1 cellular context compared by ENCODE assay signal in genomic region chr2:677056-677949, GRCh38.
TF ChIP-seq lines count a peak whose summit lies in the region.

Gene TMEM18, minus strand, starts transcription at chr2:677406. Its CDS starts 61 bp downstream, at chr2:677345.

TF ChIP-seq in HepG2, 621 proteins besides CTCF, POLR2A, EP300 and RAD21 (continued from another document and continues in another):
- peak; percentile 32; the same call in 1 of the 2 replicates for TF ChIP-seq DMTF1 (CRISPR knock-in tag; IDR thresholded peaks at IDR 0.05)
- TF ChIP-seq ARID4A (CRISPR knock-in tag; IDR thresholded peaks at IDR 0.05; ENCODE audit: borderline replicate concordance) = peak; percentile 60
- TF ChIP-seq ATF7 (IDR thresholded peaks at IDR 0.05) = no peak
- peak; percentile 72 for TF ChIP-seq ATF7 (CRISPR knock-in tag; IDR thresholded peaks at IDR 0.05)
- TF ChIP-seq RFX3 (CRISPR knock-in tag; IDR thresholded peaks at IDR 0.05) = peak; percentile 52; the same call in 1 of the 2 replicates
- 0 out of 4 replicates have a peak, but pooled peaks of 1 of the 2 experiments have one; percentile 52 for TF ChIP-seq ATF4 (CRISPR knock-in tag; IDR thresholded peaks at IDR 0.05)
- no peak; the same call in 1 of the 2 replicates for TF ChIP-seq ZNF629 (CRISPR knock-in tag; conservative IDR thresholded peaks at IDR 0.05)
- peak; percentile 92; the same call in 1 of the 2 replicates for TF ChIP-seq ZNF616 (CRISPR knock-in tag; IDR thresholded peaks at IDR 0.05; ENCODE audit: low read depth)
- TF ChIP-seq SPEN (CRISPR knock-in tag; IDR thresholded peaks at IDR 0.05; ENCODE audit: low read depth) = peak; percentile 100; the same call in 1 of the 2 replicates
- TF ChIP-seq NAIF1 (CRISPR knock-in tag; IDR thresholded peaks at IDR 0.05; ENCODE audit: borderline replicate concordance) = peak; percentile 73; the same call in 1 of the 2 replicates
- TF ChIP-seq ZNF530 (CRISPR knock-in tag; IDR thresholded peaks at IDR 0.05; ENCODE audit: low read depth) = no peak
- peak; percentile 92 for TF ChIP-seq CAMTA2 (CRISPR knock-in tag; IDR thresholded peaks at IDR 0.05; ENCODE audit: borderline replicate concordance)
- peak; percentile 84; the same call in 1 of the 2 replicates for TF ChIP-seq NFIC (IDR thresholded peaks at IDR 0.05; ENCODE audit: low read length)
- no peak for TF ChIP-seq ZNF362 (CRISPR knock-in tag; IDR thresholded peaks at IDR 0.05; ENCODE audit: borderline replicate concordance)
- TF ChIP-seq ZNF652 (CRISPR knock-in tag; IDR thresholded peaks at IDR 0.05; ENCODE audit: borderline replicate concordance, low read depth) = no peak
- TF ChIP-seq AHR (CRISPR knock-in tag; IDR thresholded peaks at IDR 0.05) = peak; percentile 92
- peak; percentile 95 for TF ChIP-seq ZNF547 (CRISPR knock-in tag; IDR thresholded peaks at IDR 0.05)
- peak; percentile 92 for TF ChIP-seq SNAPC4 (CRISPR knock-in tag; IDR thresholded peaks at IDR 0.05)
- peak; percentile 80; the same call in 1 of the 2 replicates for TF ChIP-seq BRCA1 (CRISPR knock-in tag; IDR thresholded peaks at IDR 0.05)
- TF ChIP-seq NR2F1 (CRISPR knock-in tag; IDR thresholded peaks at IDR 0.05) = no peak; a peak in 1 of 4 replicates
- TF ChIP-seq NR0B2 (CRISPR knock-in tag; IDR thresholded peaks at IDR 0.05) = peak; percentile 64
- TF ChIP-seq PBX2 (CRISPR knock-in tag; IDR thresholded peaks at IDR 0.05) = no peak
- TF ChIP-seq FOSL2 (CRISPR knock-in tag; IDR thresholded peaks at IDR 0.05) = peak; percentile 43
- TF ChIP-seq SOX5 (CRISPR knock-in tag; IDR thresholded peaks at IDR 0.05; ENCODE audit: borderline replicate concordance) = peak; percentile 74
- no peak for TF ChIP-seq NCOR1 (IDR thresholded peaks at IDR 0.05; ENCODE audit: borderline replicate concordance, low read length)
- TF ChIP-seq FOXA3 (CRISPR knock-in tag; IDR thresholded peaks at IDR 0.05) = peak; percentile 68
- peak; percentile 55 for TF ChIP-seq SIN3B (IDR thresholded peaks at IDR 0.05; ENCODE audit: low read length)
- peak; percentile 85; the same call in 1 of the 2 replicates for TF ChIP-seq GZF1 (CRISPR knock-in tag; IDR thresholded peaks at IDR 0.05)
- TF ChIP-seq IKZF4 (CRISPR knock-in tag; IDR thresholded peaks at IDR 0.05; ENCODE audit: borderline replicate concordance, low read depth, not compliant biosample characterization) = peak; percentile 95
- TF ChIP-seq SRY (CRISPR knock-in tag; IDR thresholded peaks at IDR 0.05) = no peak
- peak; percentile 77 for TF ChIP-seq GMEB1 (CRISPR knock-in tag; IDR thresholded peaks at IDR 0.05; ENCODE audit: borderline replicate concordance)
- TF ChIP-seq FOXK2 (IDR thresholded peaks at IDR 0.05) = no peak
- TF ChIP-seq PAF1 (CRISPR knock-in tag; IDR thresholded peaks at IDR 0.05) = no peak
- 0 out of 2 replicates have a peak, but pooled peaks have one; percentile 25 for TF ChIP-seq ZNF570 (CRISPR knock-in tag; IDR thresholded peaks at IDR 0.05; ENCODE audit: borderline replicate concordance)
- TF ChIP-seq ZNF704 (CRISPR knock-in tag; IDR thresholded peaks at IDR 0.05; ENCODE audit: borderline replicate concordance) = peak; percentile 92
- TF ChIP-seq KMT2B (CRISPR knock-in tag; IDR thresholded peaks at IDR 0.05) = peak; percentile 90
- TF ChIP-seq HMG20B (CRISPR knock-in tag; conservative IDR thresholded peaks at IDR 0.05) = no peak; the same call in 1 of the 2 replicates
- TF ChIP-seq ZNF558 (CRISPR knock-in tag; IDR thresholded peaks at IDR 0.05; ENCODE audit: borderline replicate concordance) = peak; percentile 90; the same call in 1 of the 2 replicates
- TF ChIP-seq ZNF777 (CRISPR knock-in tag; IDR thresholded peaks at IDR 0.05) = peak; percentile 40; the same call in 1 of the 2 replicates
- TF ChIP-seq SOX6 (IDR thresholded peaks at IDR 0.05) = no peak
- peak; percentile 82 for TF ChIP-seq SOX6 (CRISPR knock-in tag; IDR thresholded peaks at IDR 0.05)
- TF ChIP-seq TFDP2 (CRISPR knock-in tag; IDR thresholded peaks at IDR 0.05) = peak; percentile 95
